Comparison of ENCODE assay signal across 8 cellular contexts in genomic region chrX:133005038-133005437, GRCh38. TPM values are rescaled to one million over a fixed set of nuclear protein-coding genes. Genes with fewer than 3 reads are reported as not detected.
DNase-seq lines count a peak whose midpoint lies in the region; ATAC-seq and TF ChIP-seq lines count a peak whose summit lies in the region.

No MANE protein-coding gene starts in this region.

- H4K20me1 ChIP-seq in mammary epithelial cell (ENCODE audit: insufficient read depth, low read length): no peaks in the 10 kb centered on the region
- H4K20me1 ChIP-seq in neural cell (ENCODE audit: insufficient read depth): no peaks in the 10 kb centered on the region

- no peaks in the 10 kb centered on the region for H3K4me1 Mint-ChIP-seq in stimulated activated memory B cell treated with anti-CD40 and anti-IgM and Interleukin-4, amounts not matched to agents 10 μg/mL and 1 μg/mL and 100 μg/mL, for 72 hours

- no peak overlapping the region for H3K4me2 ChIP-seq in mammary epithelial cell (ENCODE audit: insufficient read depth, low read depth, low read length)
- no peak overlapping the region for H3K4me2 ChIP-seq in neural cell (ENCODE audit: low read length)

- H3K79me2 ChIP-seq in mammary epithelial cell (ENCODE audit: insufficient read depth, low read length) (no peaks in the 10 kb centered on the region), neural cell (replicated peaks; ENCODE audit: insufficient read depth, low read length) (no peaks in the 10 kb centered on the region)

- H3F3A ChIP-seq in neural cell (ENCODE audit: insufficient read depth, low read length, poor library complexity, severe bottlenecking): no peaks in the 10 kb centered on the region

- no peaks in the 10 kb centered on the region for H3K36me3 Mint-ChIP-seq in stimulated activated memory B cell treated with anti-CD40 and anti-IgM and Interleukin-4, amounts not matched to agents 10 μg/mL and 1 μg/mL and 100 μg/mL, for 72 hours

- no peak for ATAC-seq in stimulated activated memory B cell treated with anti-CD40 and anti-IgM and Interleukin-4, amounts not matched to agents 10 μg/mL and 1 μg/mL and 100 μg/mL, for 72 hours
- ATAC-seq in Right ventricle myocardium inferior: no peak

- in situ Hi-C loops in mammary epithelial cell (cut with MboI; ENCODE audit: low sequenced_read_pairs in 2 of 2): no loop called here

- no peak overlapping the region for H2AFZ ChIP-seq in mammary epithelial cell (ENCODE audit: low read depth, low read length)
- no peak overlapping the region for H2AFZ ChIP-seq in neural cell (ENCODE audit: low read depth, low read length)

- H3K4me1 ChIP-seq in mammary epithelial cell (ENCODE audit: insufficient read depth, low read length): no peaks in the 10 kb centered on the region

- H3K27me3 ChIP-seq in mammary epithelial cell (ENCODE audit: insufficient read depth, low read length): no peaks in the 10 kb centered on the region
- no peaks in the 10 kb centered on the region for H3K27me3 ChIP-seq in neural cell (ENCODE audit: insufficient read depth, low read depth, low read length)

- H3K36me3 ChIP-seq in mammary epithelial cell (ENCODE audit: insufficient read depth, low read length) (no peaks in the 10 kb centered on the region), neural cell (ENCODE audit: insufficient read depth, low read length) (no peaks in the 10 kb centered on the region)

- H3K27me3 Mint-ChIP-seq in stimulated activated memory B cell treated with anti-CD40 and anti-IgM and Interleukin-4, amounts not matched to agents 10 μg/mL and 1 μg/mL and 100 μg/mL, for 72 hours: no peaks in the 10 kb centered on the region

- TF ChIP-seq CTCF in mammary epithelial cell (conservative IDR thresholded peaks at IDR 0.05 in 1 of 2, IDR thresholded peaks at IDR 0.05 in 1 of 2; ENCODE audit: extremely low read depth in 1 of 2, insufficient read depth in 1 of 2, low read depth in 1 of 2, low read length in 2 of 2) (peak; percentile 68 to 77), neural cell (IDR thresholded peaks at IDR 0.05; ENCODE audit: poor library complexity, severe bottlenecking) (peak; percentile 67)

- H3K27ac ChIP-seq in mammary epithelial cell (ENCODE audit: insufficient read depth, low read depth, low read length): no peak overlapping the region
- H3K27ac ChIP-seq in neural cell (ENCODE audit: low read length): no peak overlapping the region

- CTCF ChIA-PET in mammary epithelial cell (lab: Charles Lee; ENCODE audit: low non-redundant PET): interaction anchor here (0.6 to 0.7 kb wide), 5 partner anchors 41 to 1160 kb away, joined by 4 to 6 read pairs (median 5); no protein-coding TSS in a partner anchor

- no TSS peak for BruUV-seq in mammary epithelial cell (replicated peaks; lab: Mats Ljungman, UMichigan)

- H3K9me2 ChIP-seq in neural cell (ENCODE audit: insufficient read depth, low read length): no peaks in the 10 kb centered on the region

- peak; percentile 11 for DNase-seq in ELF-1 (ENCODE audit: low read depth, low spot score)
- DNase-seq in mammary epithelial cell: peak; percentile 1
- no peak for DNase-seq in activated naive CD4-positive, alpha-beta T cell treated with Interleukin-2 at 50 U/mL for 16 hours
- DNase-seq in stimulated activated CD4-positive, alpha-beta T cell treated with anti-CD3 and anti-CD28 coated beads, Interleukin-2, amount 100 ng/mL, for 24 hours: no peak
- DNase-seq in Right ventricle myocardium inferior (ENCODE audit: missing footprints): no peak

- dilution Hi-C loops in mammary epithelial cell (cut with HindIII; ENCODE audit: low sequenced_read_pairs): no loop called here

- TF ChIP-seq RAD21 in Ishikawa (IDR thresholded peaks at IDR 0.05; ENCODE audit: low read depth): peak; percentile 75
- TF ChIP-seq RAD21 in neural cell (conservative IDR thresholded peaks at IDR 0.05): peak; percentile 67

- no peak overlapping the region for H3K4me3 Mint-ChIP-seq in stimulated activated memory B cell treated with anti-CD40 and anti-IgM and Interleukin-4, amounts not matched to agents 10 μg/mL and 1 μg/mL and 100 μg/mL, for 72 hours

- TF ChIP-seq EP300 in Ishikawa (IDR thresholded peaks at IDR 0.05; ENCODE audit: borderline replicate concordance) (no peak), neural cell (conservative IDR thresholded peaks at IDR 0.05; ENCODE audit: poor library complexity, severe bottlenecking) (no peak)

- no peaks in the 10 kb centered on the region for H3K9me3 ChIP-seq in mammary epithelial cell (replicated peaks; ENCODE audit: insufficient read depth, low read length)
- H3K9me3 ChIP-seq in neural cell (ENCODE audit: low read length): no peaks in the 10 kb centered on the region

- intact Hi-C loops in mammary epithelial cell (cut with micrococcal nuclease): no loop called here
- intact Hi-C loops in Right ventricle myocardium inferior (cut with DNase I): loop anchor here (10.0 kb wide), 1 partner anchor 250 kb away; no protein-coding TSS in a partner anchor

- no peaks in the 10 kb centered on the region for H3K9me3 Mint-ChIP-seq in stimulated activated memory B cell treated with anti-CD40 and anti-IgM and Interleukin-4, amounts not matched to agents 10 μg/mL and 1 μg/mL and 100 μg/mL, for 72 hours

- 15% methylated on average over 2 of the region's 2 CpGs for WGBS in mammary epithelial cell (ENCODE audit: low coverage, missing lambda C conversion rate)

- no peak overlapping the region for H3K27ac Mint-ChIP-seq in stimulated activated memory B cell treated with anti-CD40 and anti-IgM and Interleukin-4, amounts not matched to agents 10 μg/mL and 1 μg/mL and 100 μg/mL, for 72 hours

- H3K9ac ChIP-seq in mammary epithelial cell (ENCODE audit: insufficient read depth, low read length) (no peak overlapping the region), neural cell (ENCODE audit: low read length) (no peak overlapping the region)

- H3K4me3 ChIP-seq in mammary epithelial cell (replicated peaks in 1 of 3; ENCODE audit: insufficient read depth in 1 of 3, low read depth in 2 of 3, low read length in 3 of 3) (no peak overlapping the region), neural cell (ENCODE audit: low read length) (no peak overlapping the region)

TF ChIP-seq in Ishikawa, 13 proteins besides CTCF, POLR2A, EP300 and RAD21 (continues in another document):
- TF ChIP-seq CEBPB (IDR thresholded peaks at IDR 0.05) (no peak), FOXM1 (IDR thresholded peaks at IDR 0.05; ENCODE audit: borderline replicate concordance, low read depth) (no peak), REST (IDR thresholded peaks at IDR 0.05; ENCODE audit: low read depth) (no peak)

TF ChIP-seq in neural cell, 6 proteins besides CTCF, POLR2A, EP300 and RAD21:
- TF ChIP-seq SMC3 (conservative IDR thresholded peaks at IDR 0.05; ENCODE audit: poor library complexity) (peak; percentile 74), TAF1 (IDR thresholded peaks at IDR 0.05; ENCODE audit: low read depth) (no peak)

RNA-seq across cellular contexts. Expression of gene HS6ST2, which starts 46.6 kb away (rescaled TPM):
- under 1 TPM in 1 of 2 donors, not detected in 1; 0.67 TPM for total RNA-seq in mammary epithelial cell
- 0.15 TPM for polyA plus RNA-seq in mammary epithelial cell
- not detected for polyA minus RNA-seq in mammary epithelial cell
- 34.0 and 43.0 TPM in 2 replicates for polyA plus RNA-seq in neural cell
- polyA minus RNA-seq in neural cell: 51.7 and 52.3 TPM in 2 replicates
- total RNA-seq in Right ventricle myocardium inferior: 0.08 TPM

Comparison
In these comparisons a context has a peak if more than half of its experiments do, and no peak if none do; other contexts are left out.
1. DNase-seq: peak in ELF-1 (single experiment) and mammary epithelial cell (single experiment); none in activated naive CD4-positive, alpha-beta T cell treated with Interleukin-2 at 50 U/mL for 16 hours (single experiment), stimulated activated CD4-positive, alpha-beta T cell treated with anti-CD3 and anti-CD28 coated beads, Interleukin-2, amount 100 ng/mL, for 24 hours (0 of 2) and Right ventricle myocardium inferior (single experiment).